ENCODE assay signal across 9 cellular contexts in genomic region chr1:5620997-5621396, GRCh38.
DNase-seq lines count a peak whose midpoint lies in the region; TF ChIP-seq lines count a peak whose summit lies in the region.
"Had no signal": no experiment of that assay in that cellular context is flagged by ENCODE, and none has a peak within 500 bp of the region (broad histone marks: within the 10 kb centered on the region; RNA-seq: fewer than 3 reads in every experiment).

No MANE protein-coding gene starts in this region.

- peaks cover 7% of the 10 kb centered on the region for H3K27me3 Mint-ChIP-seq in activated CD4-positive, alpha-beta memory T cell treated with anti-CD3 and anti-CD28 coated beads, Interleukin-2, amount 10 ng/mL, durations not matched to agents 7 days and 5 days

- H3K4me1 ChIP-seq in thyroid gland, result no peaks in the 10 kb centered on the region

- H3K9me3 Mint-ChIP-seq in activated CD4-positive, alpha-beta memory T cell treated with anti-CD3 and anti-CD28 coated beads, Interleukin-2, amount 10 ng/mL, durations not matched to agents 7 days and 5 days, result no peaks in the 10 kb centered on the region

- TF ChIP-seq POLR2A in thyroid gland (IDR thresholded peaks at IDR 0.05), result no peak

- no peaks in the 10 kb centered on the region for H3K4me1 Mint-ChIP-seq in activated CD4-positive, alpha-beta memory T cell treated with anti-CD3 and anti-CD28 coated beads, Interleukin-2, amount 10 ng/mL, durations not matched to agents 7 days and 5 days

- peak; percentile 21 for DNase-seq in NCI-H2171 treated with DMSO at 0.1 percent for 48 hours (lab: John Stamatoyannopoulos, UW)
- DNase-seq in NCI-H2171 (lab: John Stamatoyannopoulos, UW), result no peak
- DNase-seq in NCI-H82 treated with DMSO at 0.1 percent for 48 hours (lab: John Stamatoyannopoulos, UW; ENCODE audit: unreplicated experiment), result peak; percentile 6
- DNase-seq in globus pallidus (ENCODE audit: low spot score), result peak; percentile 7
- DNase-seq in thyroid gland, result peak; percentile 14 to 34
- no peak for DNase-seq in GM10248 (ENCODE audit: extremely low spot score)
- DNase-seq in NCI-H2081 (lab: John Stamatoyannopoulos, UW), result no peak
- no peak for DNase-seq in activated CD4-positive, alpha-beta memory T cell treated with anti-CD3 and anti-CD28 coated beads, Interleukin-2, amount 10 ng/mL, durations not matched to agents 7 days and 5 days
- DNase-seq: activated CD8-positive, alpha-beta T cell treated with anti-CD3 and anti-CD28 coated beads, Interleukin-2, amount 10 ng/mL, durations not matched to agents 7 days and 5 days had no signal

- 24 to 32% methylated on average over 3 of the region's 3 CpGs for WGBS in thyroid gland, 2 donors

- H3K9me3 ChIP-seq in thyroid gland, result no peaks in the 10 kb centered on the region

- no peak overlapping the region for H3K4me3 Mint-ChIP-seq in activated CD4-positive, alpha-beta memory T cell treated with anti-CD3 and anti-CD28 coated beads, Interleukin-2, amount 10 ng/mL, durations not matched to agents 7 days and 5 days
- H3K4me3 Mint-ChIP-seq: activated CD8-positive, alpha-beta T cell treated with anti-CD3 and anti-CD28 coated beads, Interleukin-2, amount 10 ng/mL, durations not matched to agents 7 days and 5 days had no signal

- CTCF ChIA-PET in GM10248 (lab: Yijun Ruan, JAX), result interaction anchor here (1.8 kb wide), 1 partner anchor 9 kb away, joined by 5 read pairs; no protein-coding TSS in a partner anchor
- CTCF ChIA-PET in activated CD4-positive, alpha-beta memory T cell treated with anti-CD3 and anti-CD28 coated beads, Interleukin-2, amount 10 ng/mL, durations not matched to agents 7 days and 5 days (lab: Charles Lee), result no interaction called here

- no peak overlapping the region for H3K4me3 ChIP-seq in thyroid gland (replicated peaks in 1 of 3)

- TF ChIP-seq CTCF in thyroid gland (IDR thresholded peaks at IDR 0.05) (peak in 4 of 6 experiments; percentile 30 to 56 (median 46)), GM10248 (IDR thresholded peaks at IDR 0.05; ENCODE audit: control extremely low read depth, extremely low read depth, low read depth, missing control alignments) (no peak)

- intact Hi-C loops in thyroid gland (cut with DNase I), result no loop called here

- POLR2A ChIA-PET in GM10248 (lab: Yijun Ruan, JAX), result no interaction called here
- POLR2A ChIA-PET in activated CD4-positive, alpha-beta memory T cell treated with anti-CD3 and anti-CD28 coated beads, Interleukin-2, amount 10 ng/mL, durations not matched to agents 7 days and 5 days (lab: Charles Lee), result no interaction called here

- H3K27ac ChIP-seq in thyroid gland, result no peak overlapping the region

- no peaks in the 10 kb centered on the region for H3K36me3 ChIP-seq in thyroid gland

- H3K27me3 ChIP-seq in thyroid gland, result no peaks in the 10 kb centered on the region

- H3K36me3 Mint-ChIP-seq in activated CD4-positive, alpha-beta memory T cell treated with anti-CD3 and anti-CD28 coated beads, Interleukin-2, amount 10 ng/mL, durations not matched to agents 7 days and 5 days (ENCODE audit: low read depth), result no peaks in the 10 kb centered on the region

- H3K27ac Mint-ChIP-seq in activated CD4-positive, alpha-beta memory T cell treated with anti-CD3 and anti-CD28 coated beads, Interleukin-2, amount 10 ng/mL, durations not matched to agents 7 days and 5 days, result no peak overlapping the region
- H3K27ac Mint-ChIP-seq: activated CD8-positive, alpha-beta T cell treated with anti-CD3 and anti-CD28 coated beads, Interleukin-2, amount 10 ng/mL, durations not matched to agents 7 days and 5 days had no signal

Comparison
In these comparisons a context has a peak if more than half of its experiments do, and no peak if none do; other contexts are left out.
1. DNase-seq: peak in NCI-H2171 treated with DMSO at 0.1 percent for 48 hours (single experiment), NCI-H82 treated with DMSO at 0.1 percent for 48 hours (single experiment), globus pallidus (single experiment) and thyroid gland (2 of 2); none in NCI-H2171 (single experiment), GM10248 (single experiment), NCI-H2081 (0 of 2) and activated CD4-positive, alpha-beta memory T cell treated with anti-CD3 and anti-CD28 coated beads, Interleukin-2, amount 10 ng/mL, durations not matched to agents 7 days and 5 days (single experiment).